In genomic region chr19:29212614-29213573, GRCh38 we compare ENCODE assay signal across 8 cellular contexts.
DNase-seq lines count a peak whose midpoint lies in the region; ATAC-seq and TF ChIP-seq lines count a peak whose summit lies in the region.

Gene UQCRFS1, minus strand, starts transcription at chr19:29213151. Its CDS starts 33 bp downstream, at chr19:29213118.

- peaks cover 21% of the 10 kb centered on the region for H3K4me1 ChIP-seq in BLaER1

- no peak for TF ChIP-seq CTCF in choroid plexus epithelial cell (conservative IDR thresholded peaks at IDR 0.05; ENCODE audit: low read depth, low read length)

- peak within 1 kb of the TSS; percentile 100 for H3K9ac ChIP-seq in BLaER1

- H4K20me1 ChIP-seq in BLaER1, result peaks cover 43% of the 10 kb centered on the region

- H3K4me3 ChIP-seq in BLaER1 (peak within 1 kb of the TSS; percentile 100), choroid plexus epithelial cell (ENCODE audit: low read depth, low read length) (peak within 1 kb of the TSS; percentile 69)

- ATAC-seq in GM19324 (IDR thresholded peaks at IDR 0.05; ENCODE audit: low FRiP score, unreplicated experiment) (peak; percentile 99), HG03460 (IDR thresholded peaks at IDR 0.05; ENCODE audit: unreplicated experiment) (peak; percentile 92)

- H3K36me3 ChIP-seq in BLaER1, result peaks cover 23% of the 10 kb centered on the region

- peak; percentile 79 for DNase-seq in NCI-H524 treated with DMSO at 0.1 percent for 48 hours (lab: John Stamatoyannopoulos, UW)
- DNase-seq in activated CD4-positive, alpha-beta T cell treated with anti-CD3 and anti-CD28 coated beads for 4 hours, result peak; percentile 96
- peak; percentile 94 for DNase-seq in choroid plexus epithelial cell (ENCODE audit: low read depth)
- DNase-seq in kidney glomerular epithelial cell (lab: John Stamatoyannopoulos, UW), result peak; percentile 90
- DNase-seq in stimulated activated CD4-positive, alpha-beta T cell treated with anti-CD3 and anti-CD28 coated beads, Interleukin-15, amount 100 ng/mL, for 48 hours (ENCODE audit: low read depth in 2 of 2), result peak; percentile 92 to 95

- peaks cover 8% of the 10 kb centered on the region; the same call in 1 of the 2 replicates for H3K9me3 ChIP-seq in BLaER1

- no peaks in the 10 kb centered on the region for H3K27me3 ChIP-seq in BLaER1

- peak within 1 kb of the TSS; percentile 100 for H3K27ac ChIP-seq in BLaER1

- peak within 1 kb of the TSS; percentile 92 for H3K4me2 ChIP-seq in BLaER1

Comparison
In these comparisons a context has a peak if more than half of its experiments do, and no peak if none do; other contexts are left out.
1. Peak in every context shown above with its lines: DNase-seq, ATAC-seq, H3K4me3 ChIP-seq and H3K27ac ChIP-seq.